Comparison of ENCODE assay signal across 8 cellular contexts in genomic region chr1:23742670-23743286, GRCh38. TPM values are rescaled to one million over a fixed set of nuclear protein-coding genes. Genes with fewer than 3 reads are reported as not detected.
DNase-seq lines count a peak whose midpoint lies in the region; ATAC-seq lines count a peak whose summit lies in the region.

No MANE protein-coding gene starts in this region.

- H3K4me3 ChIP-seq in rectal smooth muscle tissue (ENCODE audit: low read length): peak overlapping the region; percentile 87

- no peak for DNase-seq in activated CD4-positive, CD25-positive, alpha-beta regulatory T cell treated with anti-CD3 and anti-CD28 coated beads, Interleukin-2, amount 50 U/mL, for 72 hours
- peak; percentile 17 for DNase-seq in activated T-cell treated with anti-CD3 and anti-CD28 coated beads for 4 hours
- DNase-seq in Right ventricle myocardium superior: peak; percentile 57
- no peak for DNase-seq in NCI-H446 (lab: John Stamatoyannopoulos, UW)

- peaks cover 11% of the 10 kb centered on the region for H3K4me1 ChIP-seq in rectal smooth muscle tissue (ENCODE audit: control insufficient read depth, insufficient read depth, low read length)

- peak; percentile 44 to 58 for ATAC-seq in activated CD4-positive, CD25-positive, alpha-beta regulatory T cell treated with anti-CD3 and anti-CD28 coated beads, Interleukin-2, amount 50 U/mL, for 24 hours
- ATAC-seq in HG03280 (IDR thresholded peaks at IDR 0.05; ENCODE audit: unreplicated experiment): peak; percentile 24
- ATAC-seq in Right ventricle myocardium superior (ENCODE audit: poor library complexity): peak; percentile 14
- ATAC-seq in GM21360 (IDR thresholded peaks at IDR 0.05; ENCODE audit: unreplicated experiment): no peak

- peak overlapping the region; percentile 91 for H3K27ac ChIP-seq in rectal smooth muscle tissue (ENCODE audit: low read depth, low read length)

- H3K36me3 ChIP-seq in rectal smooth muscle tissue (ENCODE audit: control insufficient read depth, insufficient read depth, low read length): no peaks in the 10 kb centered on the region

- no peaks in the 10 kb centered on the region for H3K27me3 ChIP-seq in rectal smooth muscle tissue (ENCODE audit: control insufficient read depth, insufficient read depth, low read length)

- H3K9ac ChIP-seq in rectal smooth muscle tissue (ENCODE audit: low read length): peak overlapping the region; percentile 96

- intact Hi-C loops in Right ventricle myocardium superior (cut with DNase I): loop anchor here (10.0 kb wide), 1 partner anchor 48 kb away; the partner anchor contains the start of gene RPL11

RNA-seq across cellular contexts. Expression of gene ELOA, which starts 0.5 kb away (rescaled TPM):
- total RNA-seq in Right ventricle myocardium superior: 34.5 TPM

RNA-seq across cellular contexts. Expression of gene PITHD1, which starts 35.4 kb away (rescaled TPM):
- 43.8 TPM for total RNA-seq in Right ventricle myocardium superior

RNA-seq across cellular contexts. Expression of gene LYPLA2, which starts 48.2 kb away (rescaled TPM):
- total RNA-seq in Right ventricle myocardium superior: 26.8 TPM

RNA-seq across cellular contexts. Expression of gene RPL11, which starts 51.2 kb away (rescaled TPM):
- total RNA-seq in Right ventricle myocardium superior: 570 TPM

RNA-seq across cellular contexts. Expression of gene GALE, which starts 57.8 kb away (rescaled TPM):
- total RNA-seq in Right ventricle myocardium superior: 5.3 TPM

Comparison
In these comparisons a context has a peak if more than half of its experiments do, and no peak if none do; other contexts are left out.
1. DNase-seq: peak in activated T-cell treated with anti-CD3 and anti-CD28 coated beads for 4 hours (single experiment) and Right ventricle myocardium superior (single experiment); none in activated CD4-positive, CD25-positive, alpha-beta regulatory T cell treated with anti-CD3 and anti-CD28 coated beads, Interleukin-2, amount 50 U/mL, for 72 hours (single experiment) and NCI-H446 (0 of 2).